ENCODE assay signal across 21 cellular contexts in the genomic region with DNA sequence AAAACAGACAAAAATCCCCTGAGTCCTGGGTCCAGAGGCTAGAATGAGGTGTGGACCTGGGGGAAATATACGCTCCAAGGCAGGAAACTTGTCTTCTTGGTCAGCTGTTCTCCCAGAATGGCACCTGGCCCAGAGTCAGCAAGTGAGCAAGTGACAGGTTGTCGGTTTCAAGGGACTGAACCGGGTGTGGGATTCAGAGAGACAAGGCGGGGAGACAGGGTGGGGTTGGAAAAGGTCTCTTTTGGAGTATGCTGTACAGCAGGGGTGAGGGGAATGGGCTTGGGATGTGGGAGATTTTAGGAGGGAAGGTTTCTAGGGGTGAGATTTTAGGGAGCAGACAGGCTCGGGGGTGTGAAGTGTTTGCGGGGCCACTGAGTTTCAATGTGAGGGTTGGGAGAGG.
"Had no signal": no experiment of that assay in that cellular context is flagged by ENCODE, and none has a peak within 500 bp of the region (broad histone marks: within the 10 kb centered on the region; RNA-seq: fewer than 3 reads in every experiment).

No MANE protein-coding gene starts in this region.

- H3K27ac Mint-ChIP-seq: natural killer cell treated with Interleukin-12 subunit alpha and Interleukin-12 subunit beta and Interleukin-15 and Interleukin-18, amount 100 ng/mL, for 72 hours; progenitor cell of endocrine pancreas; stimulated activated naive B cell treated with anti-CD40 and anti-IgM and Interleukin-4, amounts not matched to agents 10 μg/mL and 1 μg/mL and 100 μg/mL, for 72 hours; stimulated activated naive CD8-positive, alpha-beta T cell treated with anti-CD3 and anti-CD28 coated beads, Interleukin-15, Interleukin-2, amounts not matched to agents 100 ng/mL and 50 ng/mL, for 24 hours had no signal

- H3K36me3 Mint-ChIP-seq: naive B cell; natural killer cell treated with Interleukin-12 subunit alpha and Interleukin-12 subunit beta and Interleukin-15 and Interleukin-18, amount 100 ng/mL, for 72 hours; stimulated activated naive B cell treated with anti-CD40 and anti-IgM and Interleukin-4, amounts not matched to agents 10 μg/mL and 1 μg/mL and 100 μg/mL, for 72 hours had no signal

- H2AFZ ChIP-seq: parathyroid adenoma had no signal

- H3K27ac ChIP-seq: lower lobe of right lung, parathyroid adenoma, right atrium auricular region, thoracic aorta, upper lobe of left lung had no signal

- DNase-seq: dorsolateral prefrontal cortex; effector CD4-positive, alpha-beta T cell; head of caudate nucleus; left ventricle myocardium superior; naive B cell; stimulated activated CD4-positive, alpha-beta T cell treated with anti-CD3 and anti-CD28 coated beads, Interleukin-12 subunit alpha, Interleukin-12 subunit beta, amount 100 ng/mL, for 4 hours; stimulated activated CD4-positive, alpha-beta T cell treated with anti-CD3 and anti-CD28 coated beads, Interleukin-1b, Interleukin-23, amount 100 ng/mL, for 48 hours; stimulated activated CD4-positive, alpha-beta T cell treated with anti-CD3 and anti-CD28 coated beads, Interleukin-4, amount 100 ng/mL, for 24 hours; stimulated activated naive B cell treated with anti-CD40 and anti-IgM and Interleukin-4, amounts not matched to agents 10 μg/mL and 1 μg/mL and 100 μg/mL, for 72 hours had no signal

- H3K9me3 ChIP-seq: lower lobe of right lung, right atrium auricular region, thoracic aorta, tibial nerve, upper lobe of left lung had no signal

- H3K9ac ChIP-seq: parathyroid adenoma had no signal

- H3K27me3 Mint-ChIP-seq: natural killer cell treated with Interleukin-12 subunit alpha and Interleukin-12 subunit beta and Interleukin-15 and Interleukin-18, amount 100 ng/mL, for 72 hours; progenitor cell of endocrine pancreas; stimulated activated naive CD8-positive, alpha-beta T cell treated with anti-CD3 and anti-CD28 coated beads, Interleukin-15, Interleukin-2, amounts not matched to agents 100 ng/mL and 50 ng/mL, for 24 hours had no signal

- H3K9me3 Mint-ChIP-seq: naive B cell; natural killer cell treated with Interleukin-12 subunit alpha and Interleukin-12 subunit beta and Interleukin-15 and Interleukin-18, amount 100 ng/mL, for 72 hours; neural crest cell; stimulated activated naive B cell treated with anti-CD40 and anti-IgM and Interleukin-4, amounts not matched to agents 10 μg/mL and 1 μg/mL and 100 μg/mL, for 72 hours; stimulated activated naive CD8-positive, alpha-beta T cell treated with anti-CD3 and anti-CD28 coated beads, Interleukin-15, Interleukin-2, amounts not matched to agents 100 ng/mL and 50 ng/mL, for 24 hours had no signal

- H3K4me1 ChIP-seq: right atrium auricular region had no signal

- H3K27me3 ChIP-seq: dorsolateral prefrontal cortex, right atrium auricular region, tibial nerve, upper lobe of left lung had no signal

- H3K4me3 ChIP-seq: lower lobe of right lung, right atrium auricular region, smooth muscle cell, thoracic aorta, upper lobe of left lung had no signal

- H3K4me2 ChIP-seq: smooth muscle cell had no signal

- H3K4me3 Mint-ChIP-seq: naive B cell; natural killer cell treated with Interleukin-12 subunit alpha and Interleukin-12 subunit beta and Interleukin-15 and Interleukin-18, amount 100 ng/mL, for 72 hours; neural crest cell; stimulated activated naive B cell treated with anti-CD40 and anti-IgM and Interleukin-4, amounts not matched to agents 10 μg/mL and 1 μg/mL and 100 μg/mL, for 72 hours; stimulated activated naive CD8-positive, alpha-beta T cell treated with anti-CD3 and anti-CD28 coated beads, Interleukin-15, Interleukin-2, amounts not matched to agents 100 ng/mL and 50 ng/mL, for 24 hours had no signal

- H3K36me3 ChIP-seq: lower lobe of right lung, right atrium auricular region, thoracic aorta, tibial nerve, upper lobe of left lung had no signal

- ATAC-seq: left ventricle myocardium superior; lower lobe of right lung; natural killer cell treated with Interleukin-12 subunit alpha and Interleukin-12 subunit beta and Interleukin-15 and Interleukin-18, amount 100 ng/mL, for 72 hours; sciatic nerve; stimulated activated naive B cell treated with anti-CD40 and anti-IgM and Interleukin-4, amounts not matched to agents 10 μg/mL and 1 μg/mL and 100 μg/mL, for 72 hours had no signal
